ENCODE assay signal across 11 cellular contexts in genomic region chr14:68950111-68950510, GRCh38. TPM values are rescaled to one million over a fixed set of nuclear protein-coding genes. Genes with fewer than 3 reads are reported as not detected.
DNase-seq lines count a peak whose midpoint lies in the region; ATAC-seq and TF ChIP-seq lines count a peak whose summit lies in the region.
"Had no signal": no experiment of that assay in that cellular context is flagged by ENCODE, and none has a peak within 500 bp of the region (broad histone marks: within the 10 kb centered on the region; RNA-seq: fewer than 3 reads in every experiment).

No MANE protein-coding gene starts in this region.

- H3K9me3 ChIP-seq in Peyer's patch (no peaks in the 10 kb centered on the region), esophagus squamous epithelium (no peaks in the 10 kb centered on the region)
- H3K9me3 ChIP-seq in CD8-positive, alpha-beta memory T cell (ENCODE audit: low read length) = no peaks in the 10 kb centered on the region

- WGBS in esophagus squamous epithelium, 2 donors = 55 to 61% methylated on average over 5 of the region's 5 CpGs

- no peak for TF ChIP-seq CTCF in Peyer's patch (IDR thresholded peaks at IDR 0.05)
- no peak for TF ChIP-seq CTCF in esophagus squamous epithelium (IDR thresholded peaks at IDR 0.05)

- H3K27ac Mint-ChIP-seq in CD8-positive, alpha-beta memory T cell = no peak overlapping the region
- no peak overlapping the region for H3K27ac Mint-ChIP-seq in activated T-helper 2 cell treated with anti-CD3 and anti-CD28 coated beads, Interferon-gamma antibody, Interleukin-2, Interleukin-4, amounts not matched to agents 10 μg/mL and 5 μg/mL and 100 μg/mL, durations not matched to agents 14 hours and 24 hours and 36 hours

- peaks cover 12 to 25% (median 21%) of the 10 kb centered on the region in 3 donors for H3K4me1 Mint-ChIP-seq in CD8-positive, alpha-beta memory T cell
- peaks cover 19% of the 10 kb centered on the region for H3K4me1 Mint-ChIP-seq in activated T-helper 2 cell treated with anti-CD3 and anti-CD28 coated beads, Interferon-gamma antibody, Interleukin-2, Interleukin-4, amounts not matched to agents 10 μg/mL and 5 μg/mL and 100 μg/mL, durations not matched to agents 14 hours and 24 hours and 36 hours (ENCODE audit: low read depth)

- CTCF ChIA-PET in CD8-positive, alpha-beta memory T cell (lab: Charles Lee) = no interaction called here

- intact Hi-C loops in esophagus squamous epithelium (cut with DNase I) = no loop called here
- intact Hi-C loops in activated T-helper 2 cell treated with anti-CD3 and anti-CD28 coated beads, Interferon-gamma antibody, Interleukin-2, Interleukin-4, amounts not matched to agents 10 μg/mL and 5 μg/mL and 100 μg/mL, durations not matched to agents 14 hours and 24 hours and 36 hours (cut with micrococcal nuclease) = no loop called here

- no peaks in the 10 kb centered on the region for H3K9me3 Mint-ChIP-seq in CD8-positive, alpha-beta memory T cell
- no peaks in the 10 kb centered on the region for H3K9me3 Mint-ChIP-seq in activated T-helper 2 cell treated with anti-CD3 and anti-CD28 coated beads, Interferon-gamma antibody, Interleukin-2, Interleukin-4, amounts not matched to agents 10 μg/mL and 5 μg/mL and 100 μg/mL, durations not matched to agents 14 hours and 24 hours and 36 hours
- H3K9me3 Mint-ChIP-seq: central memory CD8-positive, alpha-beta T cell had no signal

- H3K27me3 Mint-ChIP-seq in CD8-positive, alpha-beta memory T cell = peaks cover 3 to 6% of the 10 kb centered on the region in 2 donors
- no peaks in the 10 kb centered on the region for H3K27me3 Mint-ChIP-seq in activated T-helper 2 cell treated with anti-CD3 and anti-CD28 coated beads, Interferon-gamma antibody, Interleukin-2, Interleukin-4, amounts not matched to agents 10 μg/mL and 5 μg/mL and 100 μg/mL, durations not matched to agents 14 hours and 24 hours and 36 hours (ENCODE audit: low read depth)

- DNase-seq in NOMO-1 treated with DMSO at 0.1 percent for 48 hours (lab: John Stamatoyannopoulos, UW; ENCODE audit: unreplicated experiment) (peak; percentile 56), NOMO-1 treated with dmso at 0.1 percent for 144 hours (lab: John Stamatoyannopoulos, UW; ENCODE audit: unreplicated experiment) (no peak), Peyer's patch (no peak), esophagus squamous epithelium (lab: John Stamatoyannopoulos, UW) (no peak)
- no peak for DNase-seq in CD8-positive, alpha-beta memory T cell
- no peak for DNase-seq in activated T-helper 2 cell treated with anti-CD3 and anti-CD28 coated beads, Interferon-gamma antibody, Interleukin-2, Interleukin-4, amounts not matched to agents 10 μg/mL and 5 μg/mL and 100 μg/mL, durations not matched to agents 14 hours and 24 hours and 36 hours (ENCODE audit: low spot score)
- DNase-seq: midbrain, NCI-H748 treated with DMSO at 0.1 percent for 48 hours had no signal

- H3K36me3 ChIP-seq in Peyer's patch = no peaks in the 10 kb centered on the region
- no peaks in the 10 kb centered on the region for H3K36me3 ChIP-seq in esophagus squamous epithelium
- H3K36me3 ChIP-seq in CD8-positive, alpha-beta memory T cell (ENCODE audit: insufficient read depth, low read length) = no peaks in the 10 kb centered on the region

- POLR2A ChIA-PET in CD8-positive, alpha-beta memory T cell (lab: Charles Lee) = no interaction called here

- ATAC-seq in HG02840 (IDR thresholded peaks at IDR 0.05; ENCODE audit: low FRiP score, unreplicated experiment) = no peak

- TF ChIP-seq POLR2A in Peyer's patch (IDR thresholded peaks at IDR 0.05) (no peak), esophagus squamous epithelium (IDR thresholded peaks at IDR 0.05) (no peak)

- H3K36me3 Mint-ChIP-seq in CD8-positive, alpha-beta memory T cell = no peaks in the 10 kb centered on the region
- H3K36me3 Mint-ChIP-seq in activated T-helper 2 cell treated with anti-CD3 and anti-CD28 coated beads, Interferon-gamma antibody, Interleukin-2, Interleukin-4, amounts not matched to agents 10 μg/mL and 5 μg/mL and 100 μg/mL, durations not matched to agents 14 hours and 24 hours and 36 hours (ENCODE audit: low read depth) = no peaks in the 10 kb centered on the region

- H3K4me3 ChIP-seq in Peyer's patch = no peak overlapping the region
- no peak overlapping the region for H3K4me3 ChIP-seq in esophagus squamous epithelium
- no peak overlapping the region for H3K4me3 ChIP-seq in skin epidermis
- no peak overlapping the region for H3K4me3 ChIP-seq in CD8-positive, alpha-beta memory T cell (ENCODE audit: low read length)

- H3K4me1 ChIP-seq in Peyer's patch (peaks cover 0 to 80% (median 13%) of the 10 kb centered on the region in 4 donors), esophagus squamous epithelium (peaks cover 70 to 100% (median 85%) of the 10 kb centered on the region in 3 donors)
- peaks cover 82% of the 10 kb centered on the region for H3K4me1 ChIP-seq in CD8-positive, alpha-beta memory T cell (ENCODE audit: insufficient read depth, low read length)

- peak overlapping the region in 3 of 4 donors; percentile 49 to 86 (median 65) for H3K27ac ChIP-seq in Peyer's patch
- H3K27ac ChIP-seq in esophagus squamous epithelium = peak overlapping the region; percentile 82 to 90 (median 84)
- H3K27ac ChIP-seq in skin epidermis = peak overlapping the region in 13 of 21 experiments; percentile 23 to 90 (median 75)
- H3K27ac ChIP-seq in CD8-positive, alpha-beta memory T cell (ENCODE audit: low read depth, low read length) = no peak overlapping the region

- H3K27me3 ChIP-seq in Peyer's patch (no peaks in the 10 kb centered on the region), esophagus squamous epithelium (no peaks in the 10 kb centered on the region)
- H3K27me3 ChIP-seq in CD8-positive, alpha-beta memory T cell (ENCODE audit: insufficient read depth, low read length, poor library complexity, severe bottlenecking) = no peaks in the 10 kb centered on the region

- H3K4me3 Mint-ChIP-seq in CD8-positive, alpha-beta memory T cell = no peak overlapping the region
- H3K4me3 Mint-ChIP-seq in activated T-helper 2 cell treated with anti-CD3 and anti-CD28 coated beads, Interferon-gamma antibody, Interleukin-2, Interleukin-4, amounts not matched to agents 10 μg/mL and 5 μg/mL and 100 μg/mL, durations not matched to agents 14 hours and 24 hours and 36 hours (ENCODE audit: low read depth) = no peak overlapping the region
- H3K4me3 Mint-ChIP-seq: central memory CD8-positive, alpha-beta T cell had no signal

RNA-seq across cellular contexts. Expression of gene ACTN1, which starts 29.0 kb away (rescaled TPM):
- total RNA-seq in Peyer's patch (100 to 1,000 TPM in 1 of 4 donors, 10 to 100 TPM in 3; 40.3 to 585 (median 80.1) TPM), esophagus squamous epithelium (100 to 1,000 TPM; 118 to 145 (median 131) TPM)
- 10 to 100 TPM; 52.7 to 53.3 TPM for total RNA-seq in CD8-positive, alpha-beta memory T cell
- 47.4 TPM for polyA plus RNA-seq in CD8-positive, alpha-beta memory T cell
- 133 and 134 TPM in 2 replicates for total RNA-seq in activated T-helper 2 cell treated with anti-CD3 and anti-CD28 coated beads, Interferon-gamma antibody, Interleukin-2, Interleukin-4, amounts not matched to agents 10 μg/mL and 5 μg/mL and 100 μg/mL, durations not matched to agents 14 hours and 24 hours and 36 hours
